In genomic region chr11:75499423-75500305, GRCh38 we compare ENCODE assay signal across 11 cellular contexts. TPM values are rescaled to one million over a fixed set of nuclear protein-coding genes. Genes with fewer than 3 reads are reported as not detected.
A peak's percentile ranks its signal among the peaks of the same experiment; 100 is the strongest.
DNase-seq lines count a peak whose midpoint lies in the region; ATAC-seq, FAIRE-seq and TF ChIP-seq lines count a peak whose summit lies in the region.
"Had no signal": no experiment of that assay in that cellular context is flagged by ENCODE, and none has a peak within 500 bp of the region (broad histone marks: within the 10 kb centered on the region; RNA-seq: fewer than 3 reads in every experiment).

No MANE protein-coding gene starts in this region.

- DNase-seq in GM12892 (ENCODE audit: insufficient read length), result no peak
- peak; percentile 57 for DNase-seq in amniotic stem cell (lab: John Stamatoyannopoulos, UW)
- DNase-seq in left cardiac atrium, result peak; percentile 55
- DNase-seq in smooth muscle cell of the brain vasculature (ENCODE audit: low read depth, low spot score), result peak; percentile 37
- no peak for DNase-seq in NCI-H2196 (lab: John Stamatoyannopoulos, UW; ENCODE audit: unreplicated experiment)
- DNase-seq in substantia nigra (lab: John Stamatoyannopoulos, UW), result no peak
- DNase-seq: KG1; naive B cell; stimulated activated naive B cell treated with anti-CD40 and anti-IgM and Interleukin-4, amounts not matched to agents 10 μg/mL and 1 μg/mL and 100 μg/mL, for 72 hours had no signal

- FAIRE-seq in GM12892 (lab: Jason Lieb, UNC), result peak; percentile 5

- ATAC-seq in left cardiac atrium, result peak; percentile 77 to 89
- ATAC-seq in HG02885 (IDR thresholded peaks at IDR 0.05; ENCODE audit: poor library complexity, unreplicated experiment), result no peak
- no peak for ATAC-seq in GM19023 (IDR thresholded peaks at IDR 0.05; ENCODE audit: unreplicated experiment)
- ATAC-seq: stimulated activated naive B cell treated with anti-CD40 and anti-IgM and Interleukin-4, amounts not matched to agents 10 μg/mL and 1 μg/mL and 100 μg/mL, for 72 hours had no signal

- intact Hi-C loops in left cardiac atrium (cut with DNase I), result no loop called here

- TF ChIP-seq POLR2A in GM12892 (IDR thresholded peaks at IDR 0.05; ENCODE audit: low read depth, low read length), result no peak

- H3K27ac ChIP-seq in substantia nigra (ENCODE audit: low read depth, low read length, poor library complexity, severe bottlenecking), result no peak overlapping the region

RNA-seq across cellular contexts. Expression of gene GDPD5, which starts 26.1 kb away (rescaled TPM):
- polyA plus RNA-seq in GM12892 (2012; ENCODE audit: missing spikeins), result 11.5 TPM
- total RNA-seq in left cardiac atrium, result 10 to 100 TPM; 12.3 to 17.6 TPM

Comparison
In these comparisons a context has a peak if more than half of its experiments do, and no peak if none do; other contexts are left out.
1. DNase-seq: peak in amniotic stem cell (single experiment), left cardiac atrium (single experiment) and smooth muscle cell of the brain vasculature (single experiment); none in GM12892 (single experiment), NCI-H2196 (single experiment) and substantia nigra (0 of 49).
2. ATAC-seq: peak in left cardiac atrium (2 of 2); none in HG02885 (single experiment) and GM19023 (single experiment).